In the genomic region with DNA sequence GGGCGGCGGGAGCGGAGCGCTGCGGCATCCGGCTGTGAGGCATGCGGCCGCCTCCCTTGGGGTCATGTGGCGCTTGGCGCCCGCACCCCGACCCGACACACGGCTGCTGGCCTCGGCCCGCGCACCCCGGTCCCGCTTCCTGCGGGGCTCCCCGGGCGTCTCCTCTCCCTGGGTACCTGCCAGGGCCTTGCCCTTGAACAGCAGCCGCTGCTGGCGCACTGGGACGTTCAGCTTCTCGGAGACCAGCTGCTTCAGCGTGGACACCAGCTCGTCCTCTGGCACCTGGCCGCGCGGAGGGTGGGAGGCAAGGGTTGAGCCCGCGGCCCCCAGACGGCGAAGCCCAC, we compare ENCODE assay signal across 8 cellular contexts. TPM values are rescaled to one million over a fixed set of nuclear protein-coding genes. Genes with fewer than 3 reads are reported as not detected.
A peak's percentile ranks its signal among the peaks of the same experiment; 100 is the strongest.
DNase-seq lines count a peak whose midpoint lies in the region; ATAC-seq and TF ChIP-seq lines count a peak whose summit lies in the region.

No MANE protein-coding gene starts in this region.

- peaks cover 35% of the 10 kb centered on the region for H3K36me3 ChIP-seq in SJSA1

- in situ Hi-C loops in GM13977 (cut with MboI; ENCODE audit: low pct_unique_long_range_greater_than_20kb, low sequenced_read_pairs, unreplicated experiment), result no loop called here

- peak overlapping the region; percentile 41 for H3K4me3 Mint-ChIP-seq in mesothelial cell of epicardium
- H3K4me3 Mint-ChIP-seq in type B pancreatic cell, result no peak overlapping the region

- H3K4me1 Mint-ChIP-seq in mesothelial cell of epicardium (peaks cover 12% of the 10 kb centered on the region), type B pancreatic cell (ENCODE audit: unreplicated experiment) (no peaks in the 10 kb centered on the region)

- peak overlapping the region; percentile 71 for H3K4me3 ChIP-seq in SJSA1

- no peak overlapping the region for H3K27ac ChIP-seq in SJSA1

- peaks cover 30% of the 10 kb centered on the region for H3K4me1 ChIP-seq in SJSA1 (replicated peaks)

- H3K9me3 Mint-ChIP-seq in mesothelial cell of epicardium (peaks cover 4% of the 10 kb centered on the region), type B pancreatic cell (no peaks in the 10 kb centered on the region)

- TF ChIP-seq POLR2A in GM18505 (IDR thresholded peaks at IDR 0.05; ENCODE audit: borderline replicate concordance, extremely low read depth, insufficient read depth, insufficient read length), result peak; percentile 31

- TF ChIP-seq CTCF in mesothelial cell of epicardium (IDR thresholded peaks at IDR 0.05; ENCODE audit: unreplicated experiment) (no peak), type B pancreatic cell (conservative IDR thresholded peaks at IDR 0.05) (no peak), GM13977 (IDR thresholded peaks at IDR 0.05; ENCODE audit: extremely low read depth, insufficient read depth, missing control alignments) (no peak)

- no peaks in the 10 kb centered on the region for H3K27me3 Mint-ChIP-seq in mesothelial cell of epicardium (ENCODE audit: low read depth)
- no peaks in the 10 kb centered on the region for H3K27me3 Mint-ChIP-seq in type B pancreatic cell

- ATAC-seq in GM18505 (IDR thresholded peaks at IDR 0.05; ENCODE audit: unreplicated experiment), result no peak
- ATAC-seq in GM21367 (IDR thresholded peaks at IDR 0.05; ENCODE audit: unreplicated experiment), result no peak

- no peaks in the 10 kb centered on the region for H3K9me3 ChIP-seq in SJSA1 (replicated peaks)

- H3K27me3 ChIP-seq in SJSA1 (replicated peaks), result no peaks in the 10 kb centered on the region

- H3K27ac Mint-ChIP-seq in mesothelial cell of epicardium, result no peak overlapping the region
- no peak overlapping the region for H3K27ac Mint-ChIP-seq in type B pancreatic cell

- DNase-seq in SJSA1 (ENCODE audit: low read depth in 1 of 2, low spot score in 2 of 2) (peak in 1 of 2 experiments; percentile 28), dermis blood vessel endothelial cell (peak; percentile 17), mesothelial cell of epicardium (ENCODE audit: low spot score in 2 of 2, unreplicated experiment in 2 of 2) (peak in 1 of 2 experiments; percentile 46), type B pancreatic cell (ENCODE audit: extremely low spot score, unreplicated experiment) (peak; percentile 68), GM13977 (ENCODE audit: low spot score) (no peak), OCI-M2 (lab: John Stamatoyannopoulos, UW; ENCODE audit: unreplicated experiment) (no peak)

- peaks cover 6% of the 10 kb centered on the region for H3K36me3 Mint-ChIP-seq in mesothelial cell of epicardium
- H3K36me3 Mint-ChIP-seq in type B pancreatic cell, result no peaks in the 10 kb centered on the region

RNA-seq across cellular contexts. Expression of a gene that starts 0.4 kb away (rescaled TPM):
- total RNA-seq in SJSA1 (2014; rRNA removed; shearing (Covaris generic)), result 23.7 and 39.1 TPM in 2 replicates
- total RNA-seq in dermis blood vessel endothelial cell (51.1 and 57.8 TPM in 2 replicates), mesothelial cell of epicardium (28.4 to 29.3 TPM (median 29.2 TPM) in 3 replicates), type B pancreatic cell (ENCODE audit: low replicate concordance) (23.3 and 28.7 TPM in 2 replicates)

RNA-seq across cellular contexts. Expression of a gene that starts 4.4 kb away (rescaled TPM):
- 10.1 and 19.9 TPM in 2 replicates for total RNA-seq in SJSA1 (2014; rRNA removed; shearing (Covaris generic))
- total RNA-seq in dermis blood vessel endothelial cell, result 22.1 and 39.9 TPM in 2 replicates
- total RNA-seq in mesothelial cell of epicardium, result 30.1 to 30.8 TPM (median 30.2 TPM) in 3 replicates
- 13.0 and 23.0 TPM in 2 replicates for total RNA-seq in type B pancreatic cell (ENCODE audit: low replicate concordance)

RNA-seq across cellular contexts. Expression of a gene that starts 6.9 kb away (rescaled TPM):
- 42.5 and 47.7 TPM in 2 replicates for total RNA-seq in SJSA1 (2014; rRNA removed; shearing (Covaris generic))
- total RNA-seq in dermis blood vessel endothelial cell (14.3 and 31.5 TPM in 2 replicates), mesothelial cell of epicardium (15.3 to 16.5 TPM (median 15.8 TPM) in 3 replicates), type B pancreatic cell (ENCODE audit: low replicate concordance) (12.9 and 15.9 TPM in 2 replicates)

RNA-seq across cellular contexts. Expression of a gene that starts 27.9 kb away (rescaled TPM):
- total RNA-seq in SJSA1 (2014; rRNA removed; shearing (Covaris generic)), result 0.32 and 0.47 TPM in 2 replicates
- total RNA-seq in dermis blood vessel endothelial cell, result 6.6 and 9.0 TPM in 2 replicates
- 126 to 133 TPM (median 128 TPM) in 3 replicates for total RNA-seq in mesothelial cell of epicardium
- 62.9 and 85.1 TPM in 2 replicates for total RNA-seq in type B pancreatic cell (ENCODE audit: low replicate concordance)

RNA-seq across cellular contexts. Expression of a gene that starts 30.0 kb away (rescaled TPM):
- 19.6 and 28.8 TPM in 2 replicates for total RNA-seq in SJSA1 (2014; rRNA removed; shearing (Covaris generic))
- total RNA-seq in dermis blood vessel endothelial cell, result 25.5 and 27.7 TPM in 2 replicates
- 39.1 to 42.9 TPM (median 41.1 TPM) in 3 replicates for total RNA-seq in mesothelial cell of epicardium
- total RNA-seq in type B pancreatic cell (ENCODE audit: low replicate concordance), result 34.1 and 35.9 TPM in 2 replicates

Comparison
In these comparisons a context has a peak if more than half of its experiments do, and no peak if none do; other contexts are left out.
1. DNase-seq: peak in dermis blood vessel endothelial cell (single experiment) and type B pancreatic cell (single experiment); none in GM13977 (single experiment) and OCI-M2 (single experiment).